Comparison of ENCODE assay signal across 10 cellular contexts in genomic region chr10:32940321-32941264, GRCh38. TPM values are rescaled to one million over a fixed set of nuclear protein-coding genes. Genes with fewer than 3 reads are reported as not detected.
DNase-seq lines count a peak whose midpoint lies in the region; ATAC-seq, FAIRE-seq and TF ChIP-seq lines count a peak whose summit lies in the region.
"Had no signal": no experiment of that assay in that cellular context is flagged by ENCODE, and none has a peak within 500 bp of the region (broad histone marks: within the 10 kb centered on the region; RNA-seq: fewer than 3 reads in every experiment).

No MANE protein-coding gene starts in this region.

- intact Hi-C loops in mammary epithelial cell (cut with micrococcal nuclease) = no loop called here

- no peak overlapping the region for H3K14ac ChIP-seq in H9 (ENCODE audit: insufficient read depth, low read length)

- no peak overlapping the region for H3K56ac ChIP-seq in H9 (ENCODE audit: insufficient read length, low read depth, low read length)

- no peaks in the 10 kb centered on the region for H3K27me3 Mint-ChIP-seq in H9 (ENCODE audit: low read depth)
- H3K27me3 Mint-ChIP-seq: stimulated activated naive CD8-positive, alpha-beta T cell treated with anti-CD3 and anti-CD28 coated beads, Interleukin-15, Interleukin-2, amounts not matched to agents 100 ng/mL and 50 ng/mL, for 24 hours had no signal

- in situ Hi-C loops in mammary epithelial cell (cut with MboI; ENCODE audit: low sequenced_read_pairs in 2 of 2) = no loop called here

- no peaks in the 10 kb centered on the region for H3F3A ChIP-seq in DOHH2 (ENCODE audit: control insufficient read depth, insufficient read depth)

- no peaks in the 10 kb centered on the region for H3K23me2 ChIP-seq in H9 (ENCODE audit: insufficient read length, low read depth, low read length, poor library complexity, severe bottlenecking)

- BruUV-seq in mammary epithelial cell (replicated peaks; lab: Mats Ljungman, UMichigan) = no TSS peak

- no peak for FAIRE-seq in GM12892 (lab: Jason Lieb, UNC)

- H3K9me3 Mint-ChIP-seq in H9 = no peaks in the 10 kb centered on the region
- H3K9me3 Mint-ChIP-seq: stimulated activated naive CD8-positive, alpha-beta T cell treated with anti-CD3 and anti-CD28 coated beads, Interleukin-15, Interleukin-2, amounts not matched to agents 100 ng/mL and 50 ng/mL, for 24 hours had no signal

- TF ChIP-seq CTCF in DOHH2 (IDR thresholded peaks at IDR 0.05; ENCODE audit: low read depth, low read length, poor library complexity, severe bottlenecking) (no peak), H9 (conservative IDR thresholded peaks at IDR 0.05) (no peak), mammary epithelial cell (conservative IDR thresholded peaks at IDR 0.05 in 1 of 2, IDR thresholded peaks at IDR 0.05 in 1 of 2; ENCODE audit: extremely low read depth in 1 of 2, insufficient read depth in 1 of 2, low read depth in 1 of 2, low read length in 2 of 2) (no peak), osteoblast (IDR thresholded peaks at IDR 0.05; ENCODE audit: extremely low read depth, low read depth, low read length) (no peak)

- no peak overlapping the region for H2BK15ac ChIP-seq in H9 (ENCODE audit: low read depth, low read length)

- no peak overlapping the region for H3K9ac ChIP-seq in H9 (ENCODE audit: extremely low read depth, insufficient read length, low read length)
- peak overlapping the region; percentile 41 for H3K9ac ChIP-seq in mammary epithelial cell (ENCODE audit: insufficient read depth, low read length)

- H3K27ac ChIP-seq in DOHH2 (ENCODE audit: low read depth, low read length) = no peak overlapping the region
- H3K27ac ChIP-seq in H9 (ENCODE audit: insufficient read length, low read depth, low read length) = no peak overlapping the region
- H3K27ac ChIP-seq in mammary epithelial cell (ENCODE audit: insufficient read depth, low read depth, low read length) = no peak overlapping the region
- H3K27ac ChIP-seq in osteoblast (ENCODE audit: low read depth, low read length) = peak overlapping the region; percentile 35

- H2AFZ ChIP-seq in H9 (ENCODE audit: low read length) (no peak overlapping the region), mammary epithelial cell (ENCODE audit: low read depth, low read length) (no peak overlapping the region), osteoblast (ENCODE audit: low read length) (no peak overlapping the region)

- no peak overlapping the region for H2BK12ac ChIP-seq in H9 (ENCODE audit: insufficient read length, low read depth, low read length)

- ATAC-seq in GM18873 (IDR thresholded peaks at IDR 0.05; ENCODE audit: low FRiP score, unreplicated experiment) = no peak

- H3K79me2 ChIP-seq in DOHH2 (ENCODE audit: control insufficient read depth, low read length) (peaks cover 100% of the 10 kb centered on the region), H9 (ENCODE audit: insufficient read depth, low read length) (peaks cover 64% of the 10 kb centered on the region), mammary epithelial cell (ENCODE audit: insufficient read depth, low read length) (peaks cover 100% of the 10 kb centered on the region), osteoblast (ENCODE audit: insufficient read depth, low read length) (peaks cover 100% of the 10 kb centered on the region)

- peaks cover 51% of the 10 kb centered on the region for H4K20me1 ChIP-seq in DOHH2 (ENCODE audit: control insufficient read depth, insufficient read depth, low read depth, low read length)
- no peaks in the 10 kb centered on the region for H4K20me1 ChIP-seq in H9 (ENCODE audit: control insufficient read depth, insufficient read depth, insufficient read length)
- H4K20me1 ChIP-seq in mammary epithelial cell (ENCODE audit: insufficient read depth, low read length) = peaks cover 22% of the 10 kb centered on the region
- H4K20me1 ChIP-seq in osteoblast (ENCODE audit: insufficient read depth, low read length) = peaks cover 92% of the 10 kb centered on the region

- H3K79me1 ChIP-seq in H9 (ENCODE audit: insufficient read depth, low read depth, low read length, poor library complexity, severe bottlenecking) = peaks cover 9% of the 10 kb centered on the region

- no peak overlapping the region for H4K91ac ChIP-seq in H9 (ENCODE audit: insufficient read length, low read depth, low read length)

- H3K36me3 Mint-ChIP-seq in H9 (ENCODE audit: insufficient read depth in 1 of 3, low read depth in 3 of 3) = peaks cover 3 to 5% (median 4%) of the 10 kb centered on the region in 3 experiments; a peak in 5 of 7 replicates

- peak overlapping the region in 2 of 3 experiments; percentile 17 to 52; a peak in 2 of 7 replicates for H3K27ac Mint-ChIP-seq in H9

- no peak overlapping the region for H2AK5ac ChIP-seq in H9 (ENCODE audit: insufficient read length, low read length)

- no peak overlapping the region for H4K8ac ChIP-seq in H9 (replicated peaks; ENCODE audit: insufficient read length, low read depth, low read length)

- H3K4me3 ChIP-seq in DOHH2 (ENCODE audit: low read length) (no peak overlapping the region), mammary epithelial cell (replicated peaks in 1 of 3; ENCODE audit: insufficient read depth in 1 of 3, low read depth in 2 of 3, low read length in 3 of 3) (no peak overlapping the region), osteoblast (ENCODE audit: insufficient read depth, low read length) (no peak overlapping the region)

- H4K5ac ChIP-seq in H9 (ENCODE audit: insufficient read length, low read depth, low read length) = no peak overlapping the region

- no peaks in the 10 kb centered on the region for H3K9me3 ChIP-seq in DOHH2 (ENCODE audit: control insufficient read depth, insufficient read depth, low read length)
- no peaks in the 10 kb centered on the region for H3K9me3 ChIP-seq in H9 (ENCODE audit: control insufficient read depth, low read depth, low read length)
- H3K9me3 ChIP-seq in mammary epithelial cell (replicated peaks; ENCODE audit: insufficient read depth, low read length) = no peaks in the 10 kb centered on the region
- no peaks in the 10 kb centered on the region for H3K9me3 ChIP-seq in osteoblast (ENCODE audit: low read depth, low read length)

- H3K23ac ChIP-seq in H9 (ENCODE audit: insufficient read length, low read depth, low read length) = no peak overlapping the region

- DNase-seq in H9 (no peak), mammary epithelial cell (peak; percentile 29), osteoblast (ENCODE audit: insufficient read length, low spot score, missing footprints) (peak; percentile 55), GM12892 (ENCODE audit: insufficient read length) (no peak), hippocampal formation (lab: John Stamatoyannopoulos, UW) (no peak)
- DNase-seq in NK-92 treated with Interleukin-12 subunit alpha and Interleukin-12 subunit beta, amount 100 ng/mL, for 24 hours (lab: John Stamatoyannopoulos, UW) = no peak
- DNase-seq: NCI-H2227 treated with DMSO at 0.1 percent for 48 hours had no signal

- dilution Hi-C loops in mammary epithelial cell (cut with HindIII; ENCODE audit: low sequenced_read_pairs) = no loop called here

- H3K36me3 ChIP-seq in DOHH2 (ENCODE audit: control insufficient read depth, low read length) = peaks cover 45% of the 10 kb centered on the region
- H3K36me3 ChIP-seq in mammary epithelial cell (ENCODE audit: insufficient read depth, low read length) = peaks cover 13% of the 10 kb centered on the region
- H3K36me3 ChIP-seq in osteoblast (ENCODE audit: insufficient read depth, low read length) = peaks cover 27% of the 10 kb centered on the region

- no peaks in the 10 kb centered on the region for H3K9me2 ChIP-seq in DOHH2 (replicated peaks; ENCODE audit: control insufficient read depth, low read length)

- H3T11ph ChIP-seq in H9 (ENCODE audit: low read length) = no peak overlapping the region

- H2BK5ac ChIP-seq in H9 (ENCODE audit: insufficient read length, low read length) = no peak overlapping the region

- no peaks in the 10 kb centered on the region for H3K27me3 ChIP-seq in DOHH2 (ENCODE audit: control insufficient read depth, low read length)
- no peaks in the 10 kb centered on the region for H3K27me3 ChIP-seq in H9 (ENCODE audit: insufficient read depth, low read length)
- H3K27me3 ChIP-seq in mammary epithelial cell (ENCODE audit: insufficient read depth, low read length) = no peaks in the 10 kb centered on the region
- no peaks in the 10 kb centered on the region for H3K27me3 ChIP-seq in osteoblast (ENCODE audit: insufficient read depth, low read length)

- no peak overlapping the region; a peak in 1 of 5 replicates for H3K4me3 Mint-ChIP-seq in H9
- H3K4me3 Mint-ChIP-seq: stimulated activated naive CD8-positive, alpha-beta T cell treated with anti-CD3 and anti-CD28 coated beads, Interleukin-15, Interleukin-2, amounts not matched to agents 100 ng/mL and 50 ng/mL, for 24 hours had no signal

- peak overlapping the region; percentile 33 for H3K4me2 ChIP-seq in DOHH2 (ENCODE audit: low read length)
- no peak overlapping the region for H3K4me2 ChIP-seq in H9 (ENCODE audit: insufficient read depth, insufficient read length, low read length)
- peak overlapping the region; percentile 70 for H3K4me2 ChIP-seq in mammary epithelial cell (ENCODE audit: insufficient read depth, low read depth, low read length)
- H3K4me2 ChIP-seq in osteoblast (ENCODE audit: insufficient read depth, low read length) = peak overlapping the region; percentile 5

- CTCF ChIA-PET in mammary epithelial cell (lab: Charles Lee; ENCODE audit: low non-redundant PET) = interaction anchor here (0.6 kb wide), 1 partner anchor 68 kb away, joined by 3 read pairs; no protein-coding TSS in a partner anchor

- peaks cover 46 to 63% of the 10 kb centered on the region in 2 experiments for H3K4me1 Mint-ChIP-seq in H9

- TF ChIP-seq POLR2A in GM12892 (IDR thresholded peaks at IDR 0.05; ENCODE audit: low read depth, low read length) = no peak

- H2BK120ac ChIP-seq in H9 (ENCODE audit: low read depth, low read length, poor library complexity, severe bottlenecking) = no peak overlapping the region

- no peak overlapping the region for H3K18ac ChIP-seq in H9 (ENCODE audit: insufficient read length, low read depth, low read length)

- no CpG with 5 or more reads among the region's 10 CpGs for WGBS in H9 (ENCODE audit: extremely low coverage, insufficient read length, low lambda C conversion rate)
- WGBS in mammary epithelial cell (ENCODE audit: low coverage, missing lambda C conversion rate) = 54% methylated on average over 10 of the region's 10 CpGs

- peaks cover 78% of the 10 kb centered on the region for H3K4me1 ChIP-seq in DOHH2 (ENCODE audit: control insufficient read depth, low read length)
- peaks cover 20% of the 10 kb centered on the region; the same call in 1 of the 2 replicates for H3K4me1 ChIP-seq in H9 (ENCODE audit: insufficient read depth, low read length)
- H3K4me1 ChIP-seq in mammary epithelial cell (ENCODE audit: insufficient read depth, low read length) = peaks cover 66% of the 10 kb centered on the region
- peaks cover 69% of the 10 kb centered on the region for H3K4me1 ChIP-seq in osteoblast (ENCODE audit: insufficient read depth, low read length)

- no peak overlapping the region for H2BK20ac ChIP-seq in H9 (ENCODE audit: low read depth, low read length, poor library complexity, severe bottlenecking)

- no peak overlapping the region for H3K4ac ChIP-seq in H9 (ENCODE audit: low read depth, low read length)

RNA-seq across cellular contexts. Expression of gene ITGB1, which starts 17.4 kb away (rescaled TPM):
- total RNA-seq in H9 (2021) (223 and 253 TPM in 2 replicates), mammary epithelial cell (1,000 to 10,000 TPM; 1,296 to 1,718 TPM), osteoblast (1,572 and 1,742 TPM in 2 replicates)
- 671 TPM for polyA plus RNA-seq in mammary epithelial cell
- polyA minus RNA-seq in mammary epithelial cell = 831 TPM
- 39.2 TPM for polyA plus RNA-seq in GM12892 (2012; ENCODE audit: missing spikeins)

Comparison
In these comparisons a context has a peak if more than half of its experiments do, and no peak if none do; other contexts are left out.
1. DNase-seq: peak in mammary epithelial cell (single experiment) and osteoblast (single experiment); none in H9 (single experiment), GM12892 (single experiment), hippocampal formation (0 of 2) and NK-92 treated with Interleukin-12 subunit alpha and Interleukin-12 subunit beta, amount 100 ng/mL, for 24 hours (single experiment).